ENCODE assay signal across 25 cellular contexts in the genomic region with DNA sequence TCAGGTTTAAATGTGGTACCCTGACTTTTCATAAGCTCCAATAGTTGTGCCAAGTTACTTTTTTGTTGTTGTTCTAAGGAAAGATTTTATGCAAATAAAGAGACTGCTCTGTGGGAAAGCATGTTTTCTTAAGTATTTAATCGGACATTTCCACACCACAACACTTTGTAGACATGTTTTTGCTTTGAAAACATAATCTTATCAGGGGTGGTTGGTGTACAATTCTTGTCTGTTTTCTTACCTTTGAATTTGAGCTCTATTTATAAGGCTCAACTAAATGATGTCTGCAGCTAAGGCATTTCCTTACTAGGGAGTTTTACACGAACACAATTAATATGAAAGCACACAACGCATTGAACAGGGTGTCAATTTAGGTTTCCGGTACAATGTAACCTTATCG.
DNase-seq lines count a peak whose midpoint lies in the region; ATAC-seq, FAIRE-seq and TF ChIP-seq lines count a peak whose summit lies in the region.
"Had no signal": no experiment of that assay in that cellular context is flagged by ENCODE, and none has a peak within 500 bp of the region (broad histone marks: within the 10 kb centered on the region; RNA-seq: fewer than 3 reads in every experiment).

No MANE protein-coding gene starts in this region.

- ATAC-seq in IMR-90 (ENCODE audit: low read depth) (no peak), thoracic aorta (ENCODE audit: insufficient number of reproducible peaks, low FRiP score, low read depth) (no peak), HG02852 (IDR thresholded peaks at IDR 0.05; ENCODE audit: unreplicated experiment) (no peak)
- ATAC-seq: activated CD4-positive, alpha-beta T cell treated with anti-CD3 and anti-CD28 coated beads for 36 hours; body of pancreas; natural killer cell treated with Interleukin-12 subunit alpha and Interleukin-12 subunit beta and Interleukin-15 and Interleukin-18, amount 100 ng/mL, for 72 hours had no signal

- no peak overlapping the region for H2AK5ac ChIP-seq in IMR-90 (ENCODE audit: low read depth, low read length)

- peaks cover 4% of the 10 kb centered on the region for H3K4me1 ChIP-seq in IMR-90 (ENCODE audit: control insufficient read depth, insufficient read depth, low read length)
- H3K4me1 ChIP-seq in astrocyte (ENCODE audit: insufficient read depth, low read length) = no peaks in the 10 kb centered on the region
- H3K4me1 ChIP-seq in thoracic aorta (ENCODE audit: control insufficient read depth in 1 of 2, low read depth in 2 of 2) = peaks cover 9 to 35% of the 10 kb centered on the region in 2 donors
- H3K4me1 ChIP-seq: colonic mucosa had no signal

- H3K9me3 Mint-ChIP-seq in astrocyte (ENCODE audit: unreplicated experiment) = no peaks in the 10 kb centered on the region
- H3K9me3 Mint-ChIP-seq: activated naive CD4-positive, alpha-beta T cell treated with anti-CD3 and anti-CD28 coated beads, Interleukin-2, amount 50 U/mL, for 24 hours; CD4-positive, alpha-beta T cell; HFFc6 had no signal

- TF ChIP-seq CTCF in IMR-90 (conservative IDR thresholded peaks at IDR 0.05; ENCODE audit: low read depth, low read length) (no peak), astrocyte (IDR thresholded peaks at IDR 0.05; ENCODE audit: insufficient read depth, low read depth, low read length) (no peak), thoracic aorta (IDR thresholded peaks at IDR 0.05) (no peak)

- H2AFZ ChIP-seq in IMR-90 (replicated peaks; ENCODE audit: low read length, poor library complexity) (no peak overlapping the region), astrocyte (ENCODE audit: low read depth, low read length) (no peak overlapping the region)

- no peak overlapping the region for H3K4me3 ChIP-seq in IMR-90 (ENCODE audit: insufficient read depth, low read depth, low read length)
- no peak overlapping the region for H3K4me3 ChIP-seq in astrocyte (ENCODE audit: insufficient read depth, low read depth, low read length)
- H3K4me3 ChIP-seq in thoracic aorta = peak overlapping the region; percentile 21
- H3K4me3 ChIP-seq in H7 (ENCODE audit: insufficient read depth, low read depth, low read length) = no peak overlapping the region
- H3K4me3 ChIP-seq: body of pancreas, colonic mucosa had no signal

- no peak overlapping the region for H3K23ac ChIP-seq in IMR-90 (ENCODE audit: low read depth, low read length)

- H3K9ac ChIP-seq in IMR-90 (ENCODE audit: low read depth, low read length) = no peak overlapping the region
- H3K9ac ChIP-seq in astrocyte (ENCODE audit: low read length) = no peak overlapping the region

- BruUV-seq in IMR-90 (replicated peaks; lab: Mats Ljungman, UMichigan) = no TSS peak

- H3K9me3 ChIP-seq in IMR-90 (ENCODE audit: control insufficient read depth, insufficient read depth, low read length) = no peaks in the 10 kb centered on the region
- no peaks in the 10 kb centered on the region for H3K9me3 ChIP-seq in astrocyte (ENCODE audit: insufficient read depth, low read depth, low read length)
- no peaks in the 10 kb centered on the region for H3K9me3 ChIP-seq in thoracic aorta
- H3K9me3 ChIP-seq: body of pancreas, colonic mucosa had no signal

- H4K20me1 ChIP-seq in IMR-90 (ENCODE audit: insufficient read depth, low read length) (no peaks in the 10 kb centered on the region), astrocyte (ENCODE audit: insufficient read depth, low read length) (no peaks in the 10 kb centered on the region)

- H3K27ac ChIP-seq in IMR-90 (ENCODE audit: insufficient read depth, low read length) (no peak overlapping the region), astrocyte (ENCODE audit: low read depth, low read length) (no peak overlapping the region), thoracic aorta (no peak overlapping the region)
- H3K27ac ChIP-seq: body of pancreas, colonic mucosa had no signal

- WGBS in IMR-90 (ENCODE audit: extremely low coverage in 2 of 2, insufficient read length in 1 of 2), 2 experiments = 82% methylated on average over 4 of the region's 5 CpGs; no CpG with 5 or more reads in 1 of the 2 experiments

- H3K27me3 ChIP-seq in IMR-90 (ENCODE audit: control insufficient read depth, insufficient read depth, low read length) (no peaks in the 10 kb centered on the region), astrocyte (ENCODE audit: insufficient read depth, low read length) (no peaks in the 10 kb centered on the region), thoracic aorta (replicated peaks; ENCODE audit: insufficient read depth) (no peaks in the 10 kb centered on the region), H7 (ENCODE audit: control insufficient read depth, insufficient read depth, low read length) (no peaks in the 10 kb centered on the region)
- H3K27me3 ChIP-seq: body of pancreas, colonic mucosa had no signal

- H2BK20ac ChIP-seq in IMR-90 (ENCODE audit: low read depth, low read length) = no peak overlapping the region

- DNase-seq in IMR-90 (no peak), astrocyte (ENCODE audit: low read depth) (peak; percentile 26), glomerular endothelial cell (ENCODE audit: extremely low read depth, low read depth, low spot score) (peak; percentile 52), thoracic aorta (ENCODE audit: low spot score) (no peak), H7 (no peak), dermis blood vessel endothelial cell (no peak)
- DNase-seq: activated CD4-positive, alpha-beta T cell treated with anti-CD3 and anti-CD28 coated beads for 36 hours; body of pancreas; CD4-positive, alpha-beta T cell; colonic mucosa; DMS 273 treated with DMSO at 0.1 percent for 48 hours; head of caudate nucleus; HFFc6; Karpas-422; midbrain; NCI-H1048; NCI-H187 treated with DMSO at 0.1 percent for 48 hours; NCI-H774; posterior cingulate gyrus; SIG-M5; substantia nigra had no signal

- H3K4me2 ChIP-seq in IMR-90 (ENCODE audit: low read depth, low read length) (no peak overlapping the region), astrocyte (ENCODE audit: low read length) (peak overlapping the region; percentile 17)

- H3K18ac ChIP-seq in IMR-90 (ENCODE audit: low read depth, low read length) = peak overlapping the region; percentile 24; the same call in 1 of the 2 replicates

- no peak overlapping the region for H2BK5ac ChIP-seq in IMR-90 (ENCODE audit: low read depth, low read length, poor library complexity, severe bottlenecking)

- H3K36me3 Mint-ChIP-seq in astrocyte (ENCODE audit: low read depth, unreplicated experiment) = no peaks in the 10 kb centered on the region
- H3K36me3 Mint-ChIP-seq: activated naive CD4-positive, alpha-beta T cell treated with anti-CD3 and anti-CD28 coated beads, Interleukin-2, amount 50 U/mL, for 24 hours; natural killer cell treated with Interleukin-12 subunit alpha and Interleukin-12 subunit beta and Interleukin-15 and Interleukin-18, amount 100 ng/mL, for 72 hours had no signal

- CTCF ChIA-PET in IMR-90 (lab: Yijun Ruan, JAX) = interaction anchor here (0.7 to 1.4 kb wide), 2 partner anchors 276 to 747 kb away, joined by 4 read pairs; no protein-coding TSS in a partner anchor

- no peak overlapping the region; the same call in 1 of the 2 replicates for H4K5ac ChIP-seq in IMR-90 (ENCODE audit: low read depth, low read length)

- H2AK9ac ChIP-seq in IMR-90 (replicated peaks; ENCODE audit: low read depth, low read length, poor library complexity) = no peak overlapping the region

- H4K91ac ChIP-seq in IMR-90 (ENCODE audit: insufficient read depth, low read depth, low read length) = no peak overlapping the region

- H3K14ac ChIP-seq in IMR-90 (replicated peaks; ENCODE audit: low read depth, low read length) = peak overlapping the region; percentile 20; the same call in 1 of the 2 replicates

- TF ChIP-seq POLR2A in IMR-90 (IDR thresholded peaks at IDR 0.05; ENCODE audit: low read depth, low read length) = no peak

- no peak for TF ChIP-seq RAD21 in IMR-90 (IDR thresholded peaks at IDR 0.05; ENCODE audit: low read length)

- intact Hi-C loops in IMR-90 (cut with micrococcal nuclease) = no loop called here

- H3K4me1 Mint-ChIP-seq in astrocyte (ENCODE audit: low read depth, unreplicated experiment) = peaks cover 12% of the 10 kb centered on the region
- H3K4me1 Mint-ChIP-seq: activated CD4-positive, alpha-beta T cell treated with anti-CD3 and anti-CD28 coated beads for 36 hours; activated naive CD4-positive, alpha-beta T cell treated with anti-CD3 and anti-CD28 coated beads, Interleukin-2, amount 50 U/mL, for 24 hours had no signal

- dilution Hi-C loops in IMR-90 (cut with HindIII; ENCODE audit: low sequenced_read_pairs, unreplicated experiment) = no loop called here

- peak overlapping the region; percentile 41 to 47; a peak in 2 of 4 replicates for H4K8ac ChIP-seq in IMR-90 (ENCODE audit: low read depth in 2 of 2, low read length in 2 of 2)

- no peaks in the 10 kb centered on the region for H3K79me1 ChIP-seq in IMR-90 (ENCODE audit: low read depth in 1 of 2, low read length in 2 of 2)

- H3K36me3 ChIP-seq in IMR-90 (ENCODE audit: control insufficient read depth, insufficient read depth, low read length) (no peaks in the 10 kb centered on the region), astrocyte (ENCODE audit: insufficient read depth, low read length) (no peaks in the 10 kb centered on the region), thoracic aorta (no peaks in the 10 kb centered on the region), H7 (replicated peaks; ENCODE audit: control insufficient read depth, insufficient read depth, low read length) (no peaks in the 10 kb centered on the region)
- H3K36me3 ChIP-seq: colonic mucosa had no signal

- H3K9me1 ChIP-seq in IMR-90 (ENCODE audit: insufficient read depth, low read length) = no peaks in the 10 kb centered on the region

- H3K79me2 ChIP-seq in astrocyte (ENCODE audit: insufficient read depth, low read length) = no peaks in the 10 kb centered on the region

- H3K56ac ChIP-seq in IMR-90 (ENCODE audit: extremely low read depth, insufficient read depth, low read length) = no peak overlapping the region

- POLR2A ChIA-PET in IMR-90 (lab: Charles Lee; ENCODE audit: unreplicated experiment) = no interaction called here

- no peaks in the 10 kb centered on the region for H3K27me3 Mint-ChIP-seq in astrocyte (ENCODE audit: low read depth, unreplicated experiment)

- FAIRE-seq in astrocyte (lab: Jason Lieb, UNC) = no peak
- FAIRE-seq: urothelium cell line had no signal

- no peak overlapping the region for H3K4me3 Mint-ChIP-seq in astrocyte (ENCODE audit: unreplicated experiment)
- H3K4me3 Mint-ChIP-seq: activated CD4-positive, alpha-beta T cell treated with anti-CD3 and anti-CD28 coated beads for 36 hours; activated naive CD4-positive, alpha-beta T cell treated with anti-CD3 and anti-CD28 coated beads, Interleukin-2, amount 50 U/mL, for 24 hours; CD4-positive, alpha-beta T cell; HFFc6; natural killer cell treated with Interleukin-12 subunit alpha and Interleukin-12 subunit beta and Interleukin-15 and Interleukin-18, amount 100 ng/mL, for 72 hours had no signal

- H3K4ac ChIP-seq in IMR-90 (ENCODE audit: low read depth, low read length) = no peak overlapping the region

- in situ Hi-C loops in IMR-90 (cut with MboI; ENCODE audit: low sequenced_read_pairs) = loop anchor here (25.0 kb wide), 1 partner anchor 961 kb away; a partner anchor contains a TSS

- no peak overlapping the region for H3K27ac Mint-ChIP-seq in astrocyte (ENCODE audit: unreplicated experiment)
- H3K27ac Mint-ChIP-seq: activated CD4-positive, alpha-beta T cell treated with anti-CD3 and anti-CD28 coated beads for 36 hours; activated naive CD4-positive, alpha-beta T cell treated with anti-CD3 and anti-CD28 coated beads, Interleukin-2, amount 50 U/mL, for 24 hours; CD4-positive, alpha-beta T cell; HFFc6; natural killer cell treated with Interleukin-12 subunit alpha and Interleukin-12 subunit beta and Interleukin-15 and Interleukin-18, amount 100 ng/mL, for 72 hours had no signal

- H2BK15ac ChIP-seq in IMR-90 (ENCODE audit: low read depth, low read length) = peak overlapping the region; percentile 84; the same call in 1 of the 3 replicates

- 0 out of 2 replicates have a peak overlapping the region, but pooled peaks have one; percentile 37 for H2BK120ac ChIP-seq in IMR-90 (ENCODE audit: low read depth, low read length)

Comparison
In these comparisons a context has a peak if more than half of its experiments do, and no peak if none do; other contexts are left out.
1. DNase-seq: peak in astrocyte (single experiment) and glomerular endothelial cell (single experiment); none in IMR-90 (single experiment), thoracic aorta (single experiment), H7 (single experiment) and dermis blood vessel endothelial cell (single experiment).